ENCODE assay signal across 15 cellular contexts in genomic region chr10:62980697-62981495, GRCh38.
DNase-seq lines count a peak whose midpoint lies in the region; ATAC-seq, FAIRE-seq and TF ChIP-seq lines count a peak whose summit lies in the region.
"Had no signal": no experiment of that assay in that cellular context is flagged by ENCODE, and none has a peak within 500 bp of the region (broad histone marks: within the 10 kb centered on the region; RNA-seq: fewer than 3 reads in every experiment).

No MANE protein-coding gene starts in this region.

- H3K27me3 ChIP-seq in PC-3 (ENCODE audit: low read length) (no peaks in the 10 kb centered on the region), bronchial epithelial cell (ENCODE audit: control insufficient read depth, insufficient read depth, low read length) (no peaks in the 10 kb centered on the region)
- H3K27me3 ChIP-seq: ascending aorta, uterus had no signal

- H3K79me2 ChIP-seq in PC-3 (ENCODE audit: low read length), result no peaks in the 10 kb centered on the region

- no peaks in the 10 kb centered on the region for H3K36me3 Mint-ChIP-seq in activated naive CD4-positive, alpha-beta T cell treated with anti-CD3 and anti-CD28 coated beads for 36 hours (ENCODE audit: low read depth)
- H3K36me3 Mint-ChIP-seq in activated naive CD4-positive, alpha-beta T cell treated with anti-CD3 and anti-CD28 coated beads, Interleukin-2, amount 10 ng/mL, durations not matched to agents 7 days and 5 days, result no peaks in the 10 kb centered on the region

- ATAC-seq in PC-3, result peak; percentile 98
- ATAC-seq in stimulated activated naive CD8-positive, alpha-beta T cell treated with anti-CD3 and anti-CD28 coated beads, Interleukin-15, Interleukin-2, amounts not matched to agents 100 U/mL and 50 U/mL, for 24 hours, result peak; percentile 93
- ATAC-seq: psoas muscle had no signal

- no peaks in the 10 kb centered on the region for H3K9me3 Mint-ChIP-seq in activated naive CD4-positive, alpha-beta T cell treated with anti-CD3 and anti-CD28 coated beads for 36 hours
- H3K9me3 Mint-ChIP-seq in activated naive CD4-positive, alpha-beta T cell treated with anti-CD3 and anti-CD28 coated beads, Interleukin-2, amount 10 ng/mL, durations not matched to agents 7 days and 5 days, result no peaks in the 10 kb centered on the region

- H3K4me3 ChIP-seq in PC-3 (ENCODE audit: low read length), result no peak overlapping the region
- H3K4me3 ChIP-seq in bronchial epithelial cell (ENCODE audit: low read depth, low read length), result no peak overlapping the region
- H3K4me3 ChIP-seq: ascending aorta, psoas muscle, uterus had no signal

- TF ChIP-seq CTCF in PC-3 (conservative IDR thresholded peaks at IDR 0.05; ENCODE audit: low read depth, low read length) (no peak), bronchial epithelial cell (IDR thresholded peaks at IDR 0.05; ENCODE audit: insufficient read depth, low read length, severe bottlenecking) (no peak)

- no peaks in the 10 kb centered on the region; the same call in 1 of the 2 replicates for H3K9me2 ChIP-seq in PC-3 (replicated peaks; ENCODE audit: low read length)

- FAIRE-seq in bronchial epithelial cell (lab: Jason Lieb, UNC), result no peak

- peak overlapping the region; percentile 76 for H3K27ac Mint-ChIP-seq in activated naive CD4-positive, alpha-beta T cell treated with anti-CD3 and anti-CD28 coated beads for 36 hours
- no peak overlapping the region for H3K27ac Mint-ChIP-seq in activated naive CD4-positive, alpha-beta T cell treated with anti-CD3 and anti-CD28 coated beads, Interleukin-2, amount 10 ng/mL, durations not matched to agents 7 days and 5 days

- no TSS peak for BruUV-seq in PC-3 (replicated peaks; lab: Mats Ljungman, UMichigan)

- intact Hi-C loops in activated naive CD4-positive, alpha-beta T cell treated with anti-CD3 and anti-CD28 coated beads for 36 hours (cut with micrococcal nuclease), result loop anchor here (1.0 to 5.0 kb wide), 10 partner anchors 14 to 726 kb away; partner anchors contain the start of gene EGR2
- intact Hi-C loops in PC-3 (cut with micrococcal nuclease), result loop anchor here (1.0 kb wide), 1 partner anchor 23 kb away; no protein-coding TSS in a partner anchor

- peaks cover 12% of the 10 kb centered on the region for H3F3A ChIP-seq in PC-3 (ENCODE audit: low read length, unreplicated experiment)

- peak overlapping the region; percentile 1 for H2AFZ ChIP-seq in PC-3 (ENCODE audit: low read length)

- H3K27ac ChIP-seq in PC-3 (ENCODE audit: low read length), result peak overlapping the region; percentile 44
- H3K27ac ChIP-seq: ascending aorta, psoas muscle, uterus had no signal

- POLR2A ChIA-PET in PC-3 (lab: Charles Lee; ENCODE audit: unreplicated experiment), result interaction anchor here (0.7 kb wide), 2 partner anchors 12 to 962 kb away, joined by 3 to 4 read pairs; no protein-coding TSS in a partner anchor

- CTCF ChIA-PET in activated naive CD4-positive, alpha-beta T cell treated with anti-CD3 and anti-CD28 coated beads for 36 hours (lab: Charles Lee), result no interaction called here
- CTCF ChIA-PET in activated naive CD4-positive, alpha-beta T cell treated with anti-CD3 and anti-CD28 coated beads, Interleukin-2, amount 10 ng/mL, durations not matched to agents 7 days and 5 days (lab: Charles Lee), result no interaction called here
- CTCF ChIA-PET in PC-3 (lab: Charles Lee), result interaction anchor here (0.8 kb wide), 1 partner anchor 371 kb away, joined by 3 read pairs; no protein-coding TSS in a partner anchor

- H3K36me3 ChIP-seq in PC-3 (ENCODE audit: low read depth, low read length) (no peaks in the 10 kb centered on the region), bronchial epithelial cell (ENCODE audit: control insufficient read depth, insufficient read depth, low read length) (no peaks in the 10 kb centered on the region)
- H3K36me3 ChIP-seq: ascending aorta, uterus had no signal

- peaks cover 23% of the 10 kb centered on the region for H3K4me1 Mint-ChIP-seq in activated naive CD4-positive, alpha-beta T cell treated with anti-CD3 and anti-CD28 coated beads for 36 hours (ENCODE audit: low read depth)
- H3K4me1 Mint-ChIP-seq in activated naive CD4-positive, alpha-beta T cell treated with anti-CD3 and anti-CD28 coated beads, Interleukin-2, amount 10 ng/mL, durations not matched to agents 7 days and 5 days, result no peaks in the 10 kb centered on the region

- H3K4me2 ChIP-seq in PC-3 (ENCODE audit: low read length), result peak overlapping the region; percentile 13

- peak; percentile 52 for DNase-seq in activated naive CD4-positive, alpha-beta T cell treated with anti-CD3 and anti-CD28 coated beads for 36 hours
- no peak for DNase-seq in activated naive CD4-positive, alpha-beta T cell treated with anti-CD3 and anti-CD28 coated beads, Interleukin-2, amount 10 ng/mL, durations not matched to agents 7 days and 5 days
- peak; percentile 99 for DNase-seq in PC-3
- DNase-seq in bronchial epithelial cell (ENCODE audit: low read depth), result peak; percentile 64
- peak; percentile 50 for DNase-seq in stimulated activated naive CD8-positive, alpha-beta T cell treated with anti-CD3 and anti-CD28 coated beads, Interleukin-15, Interleukin-2, amounts not matched to agents 100 U/mL and 50 U/mL, for 24 hours
- no peak for DNase-seq in NCI-H2171 treated with DMSO at 0.1 percent for 48 hours (lab: John Stamatoyannopoulos, UW)
- no peak for DNase-seq in DMS 273 treated with DMSO at 0.1 percent for 48 hours (lab: John Stamatoyannopoulos, UW)
- no peak for DNase-seq in 8988T
- DNase-seq: C1 segment of cervical spinal cord, GDM1, NCI-H1092 treated with DMSO at 0.1 percent for 48 hours, psoas muscle, T-helper 9 cell, uterus had no signal

- H4K20me1 ChIP-seq in PC-3 (ENCODE audit: low read length), result no peaks in the 10 kb centered on the region

- H3K27me3 Mint-ChIP-seq in activated naive CD4-positive, alpha-beta T cell treated with anti-CD3 and anti-CD28 coated beads for 36 hours (ENCODE audit: low read depth), result peaks cover 8% of the 10 kb centered on the region
- peaks cover 3% of the 10 kb centered on the region for H3K27me3 Mint-ChIP-seq in activated naive CD4-positive, alpha-beta T cell treated with anti-CD3 and anti-CD28 coated beads, Interleukin-2, amount 10 ng/mL, durations not matched to agents 7 days and 5 days

- H3K4me1 ChIP-seq in PC-3 (ENCODE audit: insufficient read depth, low read length), result peaks cover 32% of the 10 kb centered on the region
- H3K4me1 ChIP-seq: ascending aorta, psoas muscle, uterus had no signal

- no peaks in the 10 kb centered on the region for H3K9me3 ChIP-seq in PC-3 (ENCODE audit: low read length)
- H3K9me3 ChIP-seq: ascending aorta, psoas muscle, uterus had no signal

- no peak overlapping the region for H3K4me3 Mint-ChIP-seq in activated naive CD4-positive, alpha-beta T cell treated with anti-CD3 and anti-CD28 coated beads for 36 hours
- H3K4me3 Mint-ChIP-seq in activated naive CD4-positive, alpha-beta T cell treated with anti-CD3 and anti-CD28 coated beads, Interleukin-2, amount 10 ng/mL, durations not matched to agents 7 days and 5 days, result no peak overlapping the region

- H3K9ac ChIP-seq in PC-3 (ENCODE audit: low read length), result no peak overlapping the region

Comparison
In these comparisons a context has a peak if more than half of its experiments do, and no peak if none do; other contexts are left out.
1. DNase-seq: peak in activated naive CD4-positive, alpha-beta T cell treated with anti-CD3 and anti-CD28 coated beads for 36 hours (single experiment), PC-3 (single experiment), bronchial epithelial cell (single experiment) and stimulated activated naive CD8-positive, alpha-beta T cell treated with anti-CD3 and anti-CD28 coated beads, Interleukin-15, Interleukin-2, amounts not matched to agents 100 U/mL and 50 U/mL, for 24 hours (single experiment); none in activated naive CD4-positive, alpha-beta T cell treated with anti-CD3 and anti-CD28 coated beads, Interleukin-2, amount 10 ng/mL, durations not matched to agents 7 days and 5 days (single experiment), NCI-H2171 treated with DMSO at 0.1 percent for 48 hours (single experiment), DMS 273 treated with DMSO at 0.1 percent for 48 hours (single experiment) and 8988T (single experiment).